In genomic region chr5:121735618-121736017, GRCh38 we compare ENCODE assay signal across 26 cellular contexts.
"Had no signal": no experiment of that assay in that cellular context is flagged by ENCODE, and none has a peak within 500 bp of the region (broad histone marks: within the 10 kb centered on the region; RNA-seq: fewer than 3 reads in every experiment).

No MANE protein-coding gene starts in this region.

- H3K4me3 ChIP-seq: neural progenitor cell, ovary, psoas muscle, skin epidermis, smooth muscle cell, spleen, stomach, thoracic aorta, thyroid gland, tibial nerve, upper lobe of left lung, vagina had no signal

- H3K36me3 ChIP-seq: neural progenitor cell, ovary, spleen, stomach, thoracic aorta, thyroid gland, tibial nerve, upper lobe of left lung, vagina had no signal

- H3K27ac ChIP-seq: neural progenitor cell, ovary, parathyroid adenoma, psoas muscle, skin epidermis, spleen, stomach, thoracic aorta, thyroid gland, tibial nerve, upper lobe of left lung, vagina had no signal

- H3K9me3 ChIP-seq: ovary, psoas muscle, thoracic aorta, thyroid gland, upper lobe of left lung, vagina had no signal

- H3K27me3 ChIP-seq: neural progenitor cell, ovary, spleen, stomach, thyroid gland, tibial nerve, upper lobe of left lung, vagina had no signal

- H3K4me1 ChIP-seq: neural progenitor cell, parathyroid adenoma, spleen, thyroid gland, tibial nerve, upper lobe of left lung, vagina had no signal

- ATAC-seq: natural killer cell; psoas muscle; right cardiac atrium; sciatic nerve; stimulated activated memory B cell treated with anti-CD40 and anti-IgM and Interleukin-4, amounts not matched to agents 10 μg/mL and 1 μg/mL and 100 μg/mL, for 72 hours had no signal

- DNase-seq: natural killer cell; occipital lobe; ovary; posterior cingulate gyrus; psoas muscle; right cardiac atrium; spleen; stimulated activated CD4-positive, alpha-beta T cell treated with anti-CD3 and anti-CD28 coated beads, Interleukin-12 subunit alpha, Interleukin-12 subunit beta, amount 100 ng/mL, for 4 hours; stimulated activated CD4-positive, alpha-beta T cell treated with anti-CD3 and anti-CD28 coated beads, Interleukin-1b, Interleukin-23, amount 100 ng/mL, for 48 hours; stimulated activated CD4-positive, alpha-beta T cell treated with anti-CD3 and anti-CD28 coated beads, Interleukin-4, amount 100 ng/mL, for 1 hour; stimulated activated CD4-positive, alpha-beta T cell treated with anti-CD3 and anti-CD28 coated beads, Interleukin-4, amount 100 ng/mL, for 4 hours; stimulated activated CD8-positive, alpha-beta memory T cell treated with anti-CD3 and anti-CD28 coated beads, Interleukin-4, amount 100 ng/mL, for 48 hours; stimulated activated naive CD4-positive, alpha-beta T cell; stomach; thyroid gland; trophoblast cell; upper lobe of left lung had no signal
